Comparison of ENCODE assay signal across 23 cellular contexts in genomic region chr16:73145166-73145565, GRCh38.
"Had no signal": no experiment of that assay in that cellular context is flagged by ENCODE, and none has a peak within 500 bp of the region (broad histone marks: within the 10 kb centered on the region; RNA-seq: fewer than 3 reads in every experiment).

No MANE protein-coding gene starts in this region.

- H3K4me3 ChIP-seq: prostate gland had no signal

- H3K4me3 Mint-ChIP-seq: activated CD8-positive, alpha-beta T cell treated with anti-CD3 and anti-CD28 coated beads, Interleukin-2, amount 10 ng/mL, durations not matched to agents 7 days and 5 days; activated naive CD4-positive, alpha-beta T cell treated with anti-CD3 and anti-CD28 coated beads, Interleukin-2, amount 50 U/mL, for 24 hours; activated T-helper 1 cell treated with anti-CD3 and anti-CD28 coated beads, Interleukin-12 subunit alpha, Interleukin-12 subunit beta, Interleukin-2, Interleukin-4 antibody, amounts not matched to agents 30 ng/mL and 10 ng/mL and 1 ng/mL, durations not matched to agents 14 hours and 24 hours and 36 hours; naive B cell; stimulated activated memory B cell treated with anti-CD40 and anti-IgM and Interleukin-4, amounts not matched to agents 10 μg/mL and 1 μg/mL and 100 μg/mL, for 72 hours; T-cell; T-helper 2 cell treated with Interferon-gamma antibody and Interleukin-4, amounts not matched to agents 5 μg/mL and 100 μg/mL, for 36 hours had no signal

- H3K27ac ChIP-seq: brain microvascular endothelial cell, prostate gland, VCaP had no signal

- H3K9me3 Mint-ChIP-seq: stimulated activated memory B cell treated with anti-CD40 and anti-IgM and Interleukin-4, amounts not matched to agents 10 μg/mL and 1 μg/mL and 100 μg/mL, for 72 hours; T-helper 2 cell treated with Interferon-gamma antibody and Interleukin-4, amounts not matched to agents 5 μg/mL and 100 μg/mL, for 36 hours had no signal

- ATAC-seq: activated CD8-positive, alpha-beta T cell treated with anti-CD3 and anti-CD28 coated beads, Interleukin-2, amount 10 ng/mL, durations not matched to agents 7 days and 5 days; lower lobe of right lung; stimulated activated memory B cell treated with anti-CD40 and anti-IgM and Interleukin-4, amounts not matched to agents 10 μg/mL and 1 μg/mL and 100 μg/mL, for 72 hours; T-cell had no signal

- H3K36me3 Mint-ChIP-seq: activated naive CD4-positive, alpha-beta T cell treated with anti-CD3 and anti-CD28 coated beads, Interleukin-2, amount 50 U/mL, for 24 hours; naive B cell; stimulated activated memory B cell treated with anti-CD40 and anti-IgM and Interleukin-4, amounts not matched to agents 10 μg/mL and 1 μg/mL and 100 μg/mL, for 72 hours; T-cell had no signal

- H3K9me3 ChIP-seq: lower lobe of right lung, prostate gland, uterus had no signal

- DNase-seq: activated CD4-positive, alpha-beta T cell treated with anti-CD3 and anti-CD28 coated beads, Interleukin-2, amount 50 U/mL, for 1 hour; activated CD4-positive, CD25-positive, alpha-beta regulatory T cell treated with anti-CD3 and anti-CD28 coated beads, Interleukin-2, amount 50 U/mL, for 72 hours; activated CD8-positive, alpha-beta T cell treated with anti-CD3 and anti-CD28 coated beads, Interleukin-2, amount 10 ng/mL, durations not matched to agents 7 days and 5 days; activated gamma-delta T cell; anterior cingulate cortex; brain microvascular endothelial cell; caudate nucleus; dermis blood vessel endothelial cell; effector CD8-positive, alpha-beta T cell; foreskin melanocyte; hippocampal formation; left cardiac atrium; lower lobe of right lung; mesendoderm; naive B cell; T-cell; uterus had no signal

- H3K27me3 ChIP-seq: brain microvascular endothelial cell, uterus had no signal

- H3K27me3 Mint-ChIP-seq: T-cell had no signal

- H3K4me1 ChIP-seq: prostate gland, uterus had no signal

- H3K27ac Mint-ChIP-seq: activated CD8-positive, alpha-beta T cell treated with anti-CD3 and anti-CD28 coated beads, Interleukin-2, amount 10 ng/mL, durations not matched to agents 7 days and 5 days; activated naive CD4-positive, alpha-beta T cell treated with anti-CD3 and anti-CD28 coated beads, Interleukin-2, amount 50 U/mL, for 24 hours; activated T-helper 1 cell treated with anti-CD3 and anti-CD28 coated beads, Interleukin-12 subunit alpha, Interleukin-12 subunit beta, Interleukin-2, Interleukin-4 antibody, amounts not matched to agents 30 ng/mL and 10 ng/mL and 1 ng/mL, durations not matched to agents 14 hours and 24 hours and 36 hours; stimulated activated memory B cell treated with anti-CD40 and anti-IgM and Interleukin-4, amounts not matched to agents 10 μg/mL and 1 μg/mL and 100 μg/mL, for 72 hours; T-cell; T-helper 2 cell treated with Interferon-gamma antibody and Interleukin-4, amounts not matched to agents 5 μg/mL and 100 μg/mL, for 36 hours had no signal

- H3K36me3 ChIP-seq: brain microvascular endothelial cell, lower lobe of right lung, prostate gland, uterus had no signal

- H3K4me1 Mint-ChIP-seq: activated naive CD4-positive, alpha-beta T cell treated with anti-CD3 and anti-CD28 coated beads, Interleukin-2, amount 50 U/mL, for 24 hours; naive B cell; stimulated activated memory B cell treated with anti-CD40 and anti-IgM and Interleukin-4, amounts not matched to agents 10 μg/mL and 1 μg/mL and 100 μg/mL, for 72 hours; T-cell had no signal
